19 cellular contexts compared by ENCODE assay signal in genomic region chr9:87529666-87530065, GRCh38. TPM values are rescaled to one million over a fixed set of nuclear protein-coding genes. Genes with fewer than 3 reads are reported as not detected.
DNase-seq lines count a peak whose midpoint lies in the region; ATAC-seq and TF ChIP-seq lines count a peak whose summit lies in the region.
"Had no signal": no experiment of that assay in that cellular context is flagged by ENCODE, and none has a peak within 500 bp of the region (broad histone marks: within the 10 kb centered on the region; RNA-seq: fewer than 3 reads in every experiment).

No MANE protein-coding gene starts in this region.

- no peak overlapping the region for H3K4me3 ChIP-seq in LNCaP clone FGC (ENCODE audit: low read depth, low read length)
- H3K4me3 ChIP-seq in mucosa of descending colon, result no peak overlapping the region
- H3K4me3 ChIP-seq in Peyer's patch, result no peak overlapping the region
- H3K4me3 ChIP-seq: cardiac muscle cell had no signal

- ATAC-seq in mucosa of descending colon, result peak; percentile 26
- ATAC-seq: PC-3 had no signal

- CTCF ChIA-PET in Calu3 (lab: Charles Lee), result no interaction called here

- peaks cover 36% of the 10 kb centered on the region for H3K4me1 Mint-ChIP-seq in Calu3 (ENCODE audit: low read depth, unreplicated experiment)

- H3K36me3 ChIP-seq in mucosa of descending colon (ENCODE audit: low read depth) (no peaks in the 10 kb centered on the region), Peyer's patch (no peaks in the 10 kb centered on the region)
- H3K36me3 ChIP-seq: cardiac muscle cell had no signal

- H3K36me3 Mint-ChIP-seq in Calu3 (ENCODE audit: insufficient read depth, unreplicated experiment), result peaks cover 28% of the 10 kb centered on the region

- no peak overlapping the region for H3K4me3 Mint-ChIP-seq in Calu3 (ENCODE audit: low read depth, unreplicated experiment)

- no peaks in the 10 kb centered on the region for H3K9me3 Mint-ChIP-seq in Calu3 (ENCODE audit: low read depth, unreplicated experiment)
- H3K9me3 Mint-ChIP-seq: activated T-helper 2 cell treated with anti-CD3 and anti-CD28 coated beads, Interferon-gamma antibody, Interleukin-2, Interleukin-4, amounts not matched to agents 10 μg/mL and 5 μg/mL and 100 μg/mL, durations not matched to agents 14 hours and 24 hours and 36 hours had no signal

- H3K4me1 ChIP-seq in mucosa of descending colon (ENCODE audit: low read depth) (no peaks in the 10 kb centered on the region), Peyer's patch (peaks cover 0 to 7% (median 0%) of the 10 kb centered on the region in 4 donors)

- H3K27ac Mint-ChIP-seq in Calu3 (ENCODE audit: unreplicated experiment), result no peak overlapping the region
- H3K27ac Mint-ChIP-seq: activated T-helper 2 cell treated with anti-CD3 and anti-CD28 coated beads, Interferon-gamma antibody, Interleukin-2, Interleukin-4, amounts not matched to agents 10 μg/mL and 5 μg/mL and 100 μg/mL, durations not matched to agents 14 hours and 24 hours and 36 hours had no signal

- H3K9me3 ChIP-seq in mucosa of descending colon (no peaks in the 10 kb centered on the region), Peyer's patch (no peaks in the 10 kb centered on the region)

- no peaks in the 10 kb centered on the region for H3K27me3 Mint-ChIP-seq in Calu3 (ENCODE audit: unreplicated experiment)

- H3K27me3 ChIP-seq in Peyer's patch, result no peaks in the 10 kb centered on the region
- H3K27me3 ChIP-seq: cardiac muscle cell had no signal

- H3K27ac ChIP-seq in VCaP (peak overlapping the region; percentile 34; the same call in 1 of the 2 replicates), Peyer's patch (no peak overlapping the region)
- H3K27ac ChIP-seq: cardiac muscle cell had no signal

- peak; percentile 33 for DNase-seq in Calu3
- peak; percentile 19 for DNase-seq in LNCaP clone FGC (ENCODE audit: low read depth)
- no peak for DNase-seq in mucosa of descending colon
- DNase-seq in Peyer's patch, result no peak
- no peak for DNase-seq in middle frontal gyrus (ENCODE audit: extremely low spot score, low spot score)
- no peak for DNase-seq in NCI-H2196 (lab: John Stamatoyannopoulos, UW; ENCODE audit: unreplicated experiment)
- no peak for DNase-seq in activated gamma-delta T cell treated with Interleukin-2 at 50 U/mL for 16 hours
- DNase-seq: activated CD4-positive, CD25-positive, alpha-beta regulatory T cell; effector CD4-positive, alpha-beta T cell; GDM1; MM.1S; NCI-H2081 treated with DMSO at 0.1 percent for 48 hours; NCI-H524; PC-3; stimulated activated CD4-positive, alpha-beta T cell treated with anti-CD3 and anti-CD28 coated beads, Interleukin-4, amount 100 ng/mL, for 1 hour; substantia nigra had no signal

- intact Hi-C loops in Calu3 (cut with micrococcal nuclease; ENCODE audit: unreplicated experiment), result no loop called here
- intact Hi-C loops in mucosa of descending colon (cut with DNase I, micrococcal nuclease), result no loop called here

- no peak for TF ChIP-seq CTCF in Calu3 (IDR thresholded peaks at IDR 0.05; ENCODE audit: unreplicated experiment)
- TF ChIP-seq CTCF in LNCaP clone FGC (IDR thresholded peaks at IDR 0.05; ENCODE audit: control insufficient read depth, extremely low read depth, insufficient read depth), result no peak
- no peak for TF ChIP-seq CTCF in VCaP (conservative IDR thresholded peaks at IDR 0.05)
- TF ChIP-seq CTCF in mucosa of descending colon (IDR thresholded peaks at IDR 0.05), result no peak
- no peak for TF ChIP-seq CTCF in Peyer's patch (IDR thresholded peaks at IDR 0.05)

- no peak for TF ChIP-seq POLR2A in Peyer's patch (IDR thresholded peaks at IDR 0.05)

- BruUV-seq in Calu3 (replicated peaks; lab: Mats Ljungman, UMichigan), result no TSS peak

RNA-seq across cellular contexts. Expression of gene DAPK1, which starts 32.0 kb away (rescaled TPM):
- total RNA-seq in Calu3 (2022), result 133 and 166 TPM in 2 replicates
- 10 to 100 TPM; 22.2 to 98.7 (median 25.9) TPM for total RNA-seq in mucosa of descending colon
- total RNA-seq in Peyer's patch, result 10 to 100 TPM; 45.4 to 96.4 (median 77.2) TPM
- total RNA-seq: PC-3 had no signal

Comparison
In these comparisons a context has a peak if more than half of its experiments do, and no peak if none do; other contexts are left out.
1. DNase-seq: peak in Calu3 (single experiment) and LNCaP clone FGC (single experiment); none in mucosa of descending colon (0 of 3), Peyer's patch (0 of 3), middle frontal gyrus (single experiment), NCI-H2196 (single experiment) and activated gamma-delta T cell treated with Interleukin-2 at 50 U/mL for 16 hours (single experiment).